ENCODE assay signal across 11 cellular contexts in the genomic region with DNA sequence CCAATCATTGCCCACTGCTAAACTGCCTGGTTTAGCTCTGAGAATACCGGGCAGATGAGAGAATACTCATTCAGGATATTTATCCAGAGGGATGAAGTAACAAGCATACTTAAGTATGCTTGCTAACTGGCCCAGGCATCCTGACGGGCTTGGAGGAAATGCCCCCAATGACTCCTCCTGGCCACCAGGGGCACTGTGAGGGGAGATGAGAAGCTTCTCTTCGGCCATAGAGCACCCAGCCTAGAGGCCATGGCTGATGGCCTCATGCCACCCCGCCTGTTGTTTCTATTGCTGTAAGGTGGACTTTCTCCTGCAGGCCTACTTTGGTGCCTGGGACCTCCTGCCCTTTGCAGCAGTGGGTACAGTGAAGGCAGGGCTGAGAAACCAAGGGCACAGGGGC.
A peak's percentile ranks its signal among the peaks of the same experiment; 100 is the strongest.
DNase-seq lines count a peak whose midpoint lies in the region; ATAC-seq, FAIRE-seq and TF ChIP-seq lines count a peak whose summit lies in the region.
"Had no signal": no experiment of that assay in that cellular context is flagged by ENCODE, and none has a peak within 500 bp of the region (broad histone marks: within the 10 kb centered on the region; RNA-seq: fewer than 3 reads in every experiment).

No MANE protein-coding gene starts in this region.

- no peak overlapping the region for H3K27ac Mint-ChIP-seq in activated CD4-positive, alpha-beta memory T cell treated with anti-CD3 and anti-CD28 coated beads for 36 hours
- H3K27ac Mint-ChIP-seq in neural progenitor cell: no peak overlapping the region
- H3K27ac Mint-ChIP-seq: activated CD4-positive, alpha-beta T cell treated with anti-CD3 and anti-CD28 coated beads, Interleukin-2, amount 10 ng/mL, durations not matched to agents 24 days and 14 days had no signal

- H3K27ac ChIP-seq in DND-41 (ENCODE audit: low read length) (no peak overlapping the region), neural progenitor cell (no peak overlapping the region), caudate nucleus (ENCODE audit: low read depth, low read length) (no peak overlapping the region), uterus (no peak overlapping the region)
- H3K27ac ChIP-seq: pancreas had no signal

- no peaks in the 10 kb centered on the region for H3K4me1 Mint-ChIP-seq in activated CD4-positive, alpha-beta memory T cell treated with anti-CD3 and anti-CD28 coated beads for 36 hours (ENCODE audit: low read depth)
- peaks cover 53% of the 10 kb centered on the region for H3K4me1 Mint-ChIP-seq in neural progenitor cell
- H3K4me1 Mint-ChIP-seq: activated CD4-positive, alpha-beta T cell treated with anti-CD3 and anti-CD28 coated beads, Interleukin-2, amount 10 ng/mL, durations not matched to agents 24 days and 14 days had no signal

- DNase-seq in DND-41 (peak; percentile 24), H54 (ENCODE audit: insufficient read length, low spot score) (peak; percentile 30), neural progenitor cell (ENCODE audit: low spot score) (peak; percentile 12), caudate nucleus (lab: John Stamatoyannopoulos, UW) (no peak), uterus (no peak), NCI-H1092 (lab: John Stamatoyannopoulos, UW) (no peak)
- DNase-seq in activated CD4-positive, alpha-beta memory T cell treated with anti-CD3 and anti-CD28 coated beads for 36 hours: peak; percentile 43
- DNase-seq: activated CD4-positive, alpha-beta T cell treated with anti-CD3 and anti-CD28 coated beads, Interleukin-2, amount 10 ng/mL, durations not matched to agents 24 days and 14 days; pancreas had no signal

- no peaks in the 10 kb centered on the region for H3K9me3 Mint-ChIP-seq in activated CD4-positive, alpha-beta memory T cell treated with anti-CD3 and anti-CD28 coated beads for 36 hours
- no peaks in the 10 kb centered on the region for H3K9me3 Mint-ChIP-seq in neural progenitor cell
- H3K9me3 Mint-ChIP-seq: activated CD4-positive, alpha-beta T cell treated with anti-CD3 and anti-CD28 coated beads, Interleukin-2, amount 10 ng/mL, durations not matched to agents 24 days and 14 days had no signal

- TF ChIP-seq POLR2A in H54 (IDR thresholded peaks at IDR 0.05; ENCODE audit: low read depth, low read length): no peak
- no peak for TF ChIP-seq POLR2A in uterus (IDR thresholded peaks at IDR 0.05)

- no peak overlapping the region for H3K4me2 ChIP-seq in DND-41 (ENCODE audit: insufficient read depth, low read length)
- H3K4me2 ChIP-seq in neural progenitor cell: no peak overlapping the region

- POLR2A ChIA-PET in activated CD4-positive, alpha-beta memory T cell treated with anti-CD3 and anti-CD28 coated beads for 36 hours (lab: Charles Lee): no interaction called here

- H3K4me1 ChIP-seq in DND-41 (ENCODE audit: insufficient read depth, low read length) (no peaks in the 10 kb centered on the region), neural progenitor cell (peaks cover 9% of the 10 kb centered on the region), uterus (no peaks in the 10 kb centered on the region)
- H3K4me1 ChIP-seq: pancreas had no signal

- peaks cover 8% of the 10 kb centered on the region for H3K27me3 ChIP-seq in DND-41 (ENCODE audit: insufficient read depth, low read length, poor library complexity)
- no peaks in the 10 kb centered on the region for H3K27me3 ChIP-seq in neural progenitor cell
- no peaks in the 10 kb centered on the region for H3K27me3 ChIP-seq in uterus
- H3K27me3 ChIP-seq: pancreas had no signal

- no peaks in the 10 kb centered on the region for H3F3A ChIP-seq in neural progenitor cell (ENCODE audit: low read depth)

- ATAC-seq in DND-41 (ENCODE audit: insufficient read depth, low read depth) (0 out of 3 replicates have a peak, but pooled peaks have one; percentile 49), esophagus mucosa (no peak)
- ATAC-seq: pancreas had no signal

- H3K36me3 ChIP-seq in DND-41 (ENCODE audit: insufficient read depth, low read length) (no peaks in the 10 kb centered on the region), neural progenitor cell (no peaks in the 10 kb centered on the region), uterus (no peaks in the 10 kb centered on the region)
- H3K36me3 ChIP-seq: pancreas had no signal

- H4K20me1 ChIP-seq in DND-41 (ENCODE audit: insufficient read depth, low read length) (no peaks in the 10 kb centered on the region; the same call in 1 of the 2 replicates), neural progenitor cell (ENCODE audit: low read depth) (no peaks in the 10 kb centered on the region)

- H3K9me3 ChIP-seq in DND-41 (ENCODE audit: insufficient read depth, low read length, severe bottlenecking): no peaks in the 10 kb centered on the region
- H3K9me3 ChIP-seq in neural progenitor cell (ENCODE audit: low read depth): no peaks in the 10 kb centered on the region
- H3K9me3 ChIP-seq in uterus: no peaks in the 10 kb centered on the region
- H3K9me3 ChIP-seq: pancreas had no signal

- H3K4me3 ChIP-seq in DND-41 (ENCODE audit: low read depth in 1 of 2, low read length in 2 of 2) (no peak overlapping the region), neural progenitor cell (no peak overlapping the region), uterus (no peak overlapping the region)
- H3K4me3 ChIP-seq: pancreas had no signal

- intact Hi-C loops in activated CD4-positive, alpha-beta memory T cell treated with anti-CD3 and anti-CD28 coated beads for 36 hours (cut with micrococcal nuclease): loop anchor here (5.0 kb wide), 1 partner anchor 50 kb away; no protein-coding TSS in a partner anchor
- intact Hi-C loops in uterus (cut with DNase I; ENCODE audit: low total_unique reads): no loop called here

- H3K36me3 Mint-ChIP-seq in activated CD4-positive, alpha-beta memory T cell treated with anti-CD3 and anti-CD28 coated beads for 36 hours: no peaks in the 10 kb centered on the region
- H3K36me3 Mint-ChIP-seq in neural progenitor cell: no peaks in the 10 kb centered on the region

- H3K27me3 Mint-ChIP-seq in activated CD4-positive, alpha-beta memory T cell treated with anti-CD3 and anti-CD28 coated beads for 36 hours: peaks cover 7% of the 10 kb centered on the region
- H3K27me3 Mint-ChIP-seq in neural progenitor cell (ENCODE audit: insufficient read depth, low read depth): peaks cover 13% of the 10 kb centered on the region

- H2AFZ ChIP-seq in DND-41 (ENCODE audit: low read depth, low read length): no peak overlapping the region
- no peak overlapping the region for H2AFZ ChIP-seq in neural progenitor cell (replicated peaks)

- no peaks in the 10 kb centered on the region for H3K79me2 ChIP-seq in DND-41 (ENCODE audit: insufficient read depth, low read length)
- no peaks in the 10 kb centered on the region for H3K79me2 ChIP-seq in neural progenitor cell (ENCODE audit: low read depth)

- no peak overlapping the region for H3K9ac ChIP-seq in DND-41 (ENCODE audit: low read depth, low read length)
- H3K9ac ChIP-seq in neural progenitor cell: no peak overlapping the region

- CTCF ChIA-PET in activated CD4-positive, alpha-beta memory T cell treated with anti-CD3 and anti-CD28 coated beads for 36 hours (lab: Charles Lee): interaction anchor here (0.6 to 1.0 kb wide), 3 partner anchors 20 to 122 kb away, joined by 3 to 4 read pairs (median 3); no protein-coding TSS in a partner anchor

- no peak for FAIRE-seq in H54 (lab: Jason Lieb, UNC)
- FAIRE-seq: HTR-8/SVneo, pancreas had no signal

- H3K4me3 Mint-ChIP-seq in activated CD4-positive, alpha-beta memory T cell treated with anti-CD3 and anti-CD28 coated beads for 36 hours: no peak overlapping the region
- no peak overlapping the region for H3K4me3 Mint-ChIP-seq in neural progenitor cell
- H3K4me3 Mint-ChIP-seq: activated CD4-positive, alpha-beta T cell treated with anti-CD3 and anti-CD28 coated beads, Interleukin-2, amount 10 ng/mL, durations not matched to agents 24 days and 14 days had no signal

- TF ChIP-seq CTCF in DND-41 (IDR thresholded peaks at IDR 0.05; ENCODE audit: borderline replicate concordance, extremely low read depth, low read length, poor library complexity, severe bottlenecking): peak; percentile 61
- TF ChIP-seq CTCF in neural progenitor cell (IDR thresholded peaks at IDR 0.05): peak; percentile 40
- no peak for TF ChIP-seq CTCF in uterus (IDR thresholded peaks at IDR 0.05)

Comparison
In these comparisons a context has a peak if more than half of its experiments do, and no peak if none do; other contexts are left out.
1. DNase-seq: peak in DND-41 (single experiment), H54 (single experiment), activated CD4-positive, alpha-beta memory T cell treated with anti-CD3 and anti-CD28 coated beads for 36 hours (single experiment) and neural progenitor cell (single experiment); none in caudate nucleus (0 of 61), uterus (0 of 2) and NCI-H1092 (single experiment).
2. CTCF ChIP-seq: peak in DND-41 (single experiment) and neural progenitor cell (single experiment); none in uterus (0 of 4).